In genomic region chr13:112146073-112146360, GRCh38 we compare ENCODE assay signal across 15 cellular contexts.
DNase-seq lines count a peak whose midpoint lies in the region; TF ChIP-seq lines count a peak whose summit lies in the region.
"Had no signal": no experiment of that assay in that cellular context is flagged by ENCODE, and none has a peak within 500 bp of the region (broad histone marks: within the 10 kb centered on the region; RNA-seq: fewer than 3 reads in every experiment).

No MANE protein-coding gene starts in this region.

- TF ChIP-seq POLR2A in stomach (IDR thresholded peaks at IDR 0.05), result no peak

- intact Hi-C loops in stomach (cut with DNase I; ENCODE audit: low total_unique reads), result no loop called here

- DNase-seq in WERI-Rb-1 (peak; percentile 4), coronary artery (ENCODE audit: low spot score) (peak; percentile 50), mesenteric fat pad (ENCODE audit: low spot score) (peak; percentile 68), stomach (peak; percentile 18), NCI-H1436 (lab: John Stamatoyannopoulos, UW) (no peak), HK-2 (ENCODE audit: unreplicated experiment) (no peak), SKM-1 treated with dmso at 0.1 percent for 144 hours (lab: John Stamatoyannopoulos, UW; ENCODE audit: unreplicated experiment) (no peak)
- DNase-seq: BE2C, COR-L47, DMS153, DMS79 treated with DMSO at 0.1 percent for 48 hours, EL, GDM1, H9 had no signal

- no peak overlapping the region for H3K4me3 ChIP-seq in WERI-Rb-1 (ENCODE audit: low read depth, low read length)
- H3K4me3 ChIP-seq in coronary artery, result no peak overlapping the region
- H3K4me3 ChIP-seq in stomach, result no peak overlapping the region
- H3K4me3 ChIP-seq: GM23338 had no signal

- no peaks in the 10 kb centered on the region for H3K4me1 ChIP-seq in stomach
- H3K4me1 ChIP-seq: BE2C had no signal

- H3K27ac ChIP-seq in WERI-Rb-1 (no peak overlapping the region), coronary artery (no peak overlapping the region), stomach (no peak overlapping the region)

- H3K9me3 ChIP-seq in WERI-Rb-1 (ENCODE audit: severe bottlenecking) (peaks cover 8% of the 10 kb centered on the region), stomach (no peaks in the 10 kb centered on the region)
- H3K9me3 ChIP-seq: BE2C had no signal

- 78 to 84% (median 81%) methylated on average over 9 of the region's 9 CpGs for WGBS in stomach, 5 donors

- H3K27me3 ChIP-seq in WERI-Rb-1 (ENCODE audit: insufficient read depth, low read depth, severe bottlenecking), result peaks cover 65% of the 10 kb centered on the region
- peaks cover 0 to 28% (median 6%) of the 10 kb centered on the region in 3 donors for H3K27me3 ChIP-seq in stomach

- no peak for TF ChIP-seq EP300 in stomach (IDR thresholded peaks at IDR 0.05)

- no peaks in the 10 kb centered on the region for H3K36me3 ChIP-seq in WERI-Rb-1
- H3K36me3 ChIP-seq in stomach, result no peaks in the 10 kb centered on the region
- H3K36me3 ChIP-seq: BE2C had no signal

- TF ChIP-seq CTCF in WERI-Rb-1 (IDR thresholded peaks at IDR 0.05; ENCODE audit: low read depth, low read length), result no peak
- no peak for TF ChIP-seq CTCF in coronary artery (IDR thresholded peaks at IDR 0.05)
- no peak for TF ChIP-seq CTCF in stomach (IDR thresholded peaks at IDR 0.05)

Comparison
In these comparisons a context has a peak if more than half of its experiments do, and no peak if none do; other contexts are left out.
1. DNase-seq: peak in WERI-Rb-1 (single experiment), coronary artery (single experiment), mesenteric fat pad (single experiment) and stomach (single experiment); none in NCI-H1436 (single experiment), HK-2 (single experiment) and SKM-1 treated with dmso at 0.1 percent for 144 hours (single experiment).